11 cellular contexts compared by ENCODE assay signal in the genomic region with DNA sequence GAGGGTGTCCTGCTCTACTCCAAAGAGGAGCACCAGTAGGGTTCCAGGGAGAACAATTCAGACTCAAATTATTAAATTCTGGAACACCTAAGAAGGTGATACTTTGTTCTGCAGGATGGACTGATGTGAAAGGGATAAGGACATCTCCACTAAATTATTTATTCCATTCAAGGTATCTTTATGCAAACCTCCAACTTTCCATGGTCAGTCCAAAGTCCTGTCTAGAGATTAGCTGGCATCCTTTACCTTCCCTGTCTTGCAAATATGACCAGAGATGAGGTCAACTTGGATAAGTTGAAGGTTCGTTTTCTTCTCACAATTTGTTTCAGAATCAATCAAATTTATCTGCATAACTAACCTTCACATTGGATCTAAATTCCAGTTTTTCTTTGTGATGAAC.
"Had no signal": no experiment of that assay in that cellular context is flagged by ENCODE, and none has a peak within 500 bp of the region (broad histone marks: within the 10 kb centered on the region; RNA-seq: fewer than 3 reads in every experiment).

No MANE protein-coding gene starts in this region.

- H3K36me3 ChIP-seq: HAP-1 had no signal

- H3K9ac ChIP-seq: GM23248 had no signal

- FAIRE-seq: H1, H54 had no signal

- H3K27ac ChIP-seq: GM23248 had no signal

- H3K4me2 ChIP-seq: GM23338 had no signal

- ATAC-seq: GM23338, HCT116 had no signal

- H3K4me3 ChIP-seq: GM23248, GM23338, HAP-1 had no signal

- H2AFZ ChIP-seq: GM23248, GM23338 had no signal

- DNase-seq: GM23248, GOT3, H7, H9, HCEC 1CT, HFFc6 had no signal

- H3K4me1 ChIP-seq: HAP-1 had no signal

- H3K9me3 ChIP-seq: HAP-1 had no signal
